In the genomic region with DNA sequence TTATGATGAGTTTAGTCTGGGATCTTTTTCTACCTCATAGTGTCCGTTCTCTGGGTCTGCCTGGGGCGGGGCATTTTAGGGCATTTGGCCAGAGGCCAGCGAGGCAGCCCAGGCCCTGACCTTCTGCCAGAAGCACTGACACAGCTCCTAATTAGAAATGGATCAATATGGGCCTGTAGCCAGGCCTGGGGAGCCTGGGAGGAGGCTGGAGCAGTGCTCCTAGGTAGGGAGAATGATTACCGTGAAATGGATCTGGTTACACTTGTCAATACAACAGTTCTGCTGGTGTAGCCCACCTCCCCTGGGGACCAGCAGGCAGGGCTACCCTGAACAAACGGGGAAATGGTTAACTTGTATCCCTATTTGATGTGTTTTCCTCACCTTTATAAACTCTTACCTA, we compare ENCODE assay signal across 16 cellular contexts. TPM values are rescaled to one million over a fixed set of nuclear protein-coding genes. Genes with fewer than 3 reads are reported as not detected.
DNase-seq lines count a peak whose midpoint lies in the region; ATAC-seq and TF ChIP-seq lines count a peak whose summit lies in the region.
"Had no signal": no experiment of that assay in that cellular context is flagged by ENCODE, and none has a peak within 500 bp of the region (broad histone marks: within the 10 kb centered on the region; RNA-seq: fewer than 3 reads in every experiment).

No MANE protein-coding gene starts in this region.

- H3K36me3 Mint-ChIP-seq in Calu3 (ENCODE audit: insufficient read depth, unreplicated experiment): no peaks in the 10 kb centered on the region
- peaks cover 16% of the 10 kb centered on the region for H3K36me3 Mint-ChIP-seq in central memory CD8-positive, alpha-beta T cell (ENCODE audit: insufficient read depth)
- H3K36me3 Mint-ChIP-seq in progenitor cell of endocrine pancreas (ENCODE audit: insufficient read depth): peaks cover 7% of the 10 kb centered on the region

- CTCF ChIA-PET in Calu3 (lab: Charles Lee): interaction anchor here (1.7 kb wide), 1 partner anchor 9 kb away, joined by 14 read pairs; no protein-coding TSS in a partner anchor

- no peaks in the 10 kb centered on the region for H3K27me3 Mint-ChIP-seq in Calu3 (ENCODE audit: unreplicated experiment)
- H3K27me3 Mint-ChIP-seq in central memory CD8-positive, alpha-beta T cell: no peaks in the 10 kb centered on the region
- H3K27me3 Mint-ChIP-seq in progenitor cell of endocrine pancreas: no peaks in the 10 kb centered on the region

- H3K4me1 Mint-ChIP-seq in Calu3 (ENCODE audit: low read depth, unreplicated experiment): peaks cover 76% of the 10 kb centered on the region
- H3K4me1 Mint-ChIP-seq in central memory CD8-positive, alpha-beta T cell: peaks cover 87% of the 10 kb centered on the region
- peaks cover 53% of the 10 kb centered on the region for H3K4me1 Mint-ChIP-seq in progenitor cell of endocrine pancreas (ENCODE audit: low read depth)

- H3K27ac Mint-ChIP-seq in Calu3 (ENCODE audit: unreplicated experiment) (no peak overlapping the region), progenitor cell of endocrine pancreas (peak overlapping the region; percentile 90)
- H3K27ac Mint-ChIP-seq in central memory CD8-positive, alpha-beta T cell (ENCODE audit: low read depth): peak overlapping the region; percentile 12

- ATAC-seq in central memory CD8-positive, alpha-beta T cell (replicated peaks; ENCODE audit: extremely low read depth, poor library complexity, severe bottlenecking): no peak
- ATAC-seq in GM21723 (IDR thresholded peaks at IDR 0.05; ENCODE audit: unreplicated experiment): no peak
- ATAC-seq: upper lobe of right lung had no signal

- H3K9me3 Mint-ChIP-seq in Calu3 (ENCODE audit: low read depth, unreplicated experiment): no peaks in the 10 kb centered on the region
- no peaks in the 10 kb centered on the region for H3K9me3 Mint-ChIP-seq in central memory CD8-positive, alpha-beta T cell
- H3K9me3 Mint-ChIP-seq in progenitor cell of endocrine pancreas (ENCODE audit: low read depth): no peaks in the 10 kb centered on the region
- H3K9me3 Mint-ChIP-seq: activated T-cell treated with anti-CD3 and anti-CD28 coated beads, Interleukin-2, amount 50 U/mL, for 72 hours had no signal

- DNase-seq in Calu3 (peak; percentile 34), NCI-H1092 (lab: John Stamatoyannopoulos, UW) (peak; percentile 8), progenitor cell of endocrine pancreas (ENCODE audit: low spot score, unreplicated experiment) (no peak), SHP77 (lab: John Stamatoyannopoulos, UW) (no peak), NCI-H510A (lab: John Stamatoyannopoulos, UW) (no peak)
- DNase-seq in central memory CD8-positive, alpha-beta T cell (ENCODE audit: low spot score in 2 of 2): no peak
- DNase-seq: activated CD4-positive, alpha-beta T cell treated with anti-CD3 and anti-CD28 coated beads for 1 hour; activated CD8-positive, alpha-beta memory T cell treated with anti-CD3 and anti-CD28 coated beads for 24 hours; activated naive CD4-positive, alpha-beta T cell treated with anti-CD3 and anti-CD28 coated beads, Interleukin-2, amount 50 U/mL, for 16 hours; activated T-cell treated with anti-CD3 and anti-CD28 coated beads, Interleukin-2, amount 50 U/mL, for 72 hours; Caco-2; left ventricle myocardium inferior; NCI-H187; NCI-H446 treated with DMSO at 0.1 percent for 48 hours; upper lobe of right lung had no signal

- no TSS peak for BruUV-seq in Calu3 (replicated peaks; lab: Mats Ljungman, UMichigan)

- intact Hi-C loops in Calu3 (cut with micrococcal nuclease; ENCODE audit: unreplicated experiment): no loop called here

- no peak overlapping the region for H3K4me3 Mint-ChIP-seq in Calu3 (ENCODE audit: low read depth, unreplicated experiment)
- no peak overlapping the region for H3K4me3 Mint-ChIP-seq in central memory CD8-positive, alpha-beta T cell
- H3K4me3 Mint-ChIP-seq in progenitor cell of endocrine pancreas (ENCODE audit: low read depth): peak overlapping the region; percentile 14
- H3K4me3 Mint-ChIP-seq: activated T-cell treated with anti-CD3 and anti-CD28 coated beads, Interleukin-2, amount 50 U/mL, for 72 hours had no signal

- TF ChIP-seq CTCF in Calu3 (IDR thresholded peaks at IDR 0.05; ENCODE audit: unreplicated experiment) (no peak), progenitor cell of endocrine pancreas (IDR thresholded peaks at IDR 0.05; ENCODE audit: unreplicated experiment) (no peak)

RNA-seq across cellular contexts. Expression of a gene that starts 23.0 kb away (rescaled TPM):
- 253 and 275 TPM in 2 replicates for total RNA-seq in Calu3 (2022)
- total RNA-seq in progenitor cell of endocrine pancreas: 228 and 236 TPM in 2 replicates

Comparison
In these comparisons a context has a peak if more than half of its experiments do, and no peak if none do; other contexts are left out.
1. DNase-seq: peak in Calu3 (single experiment) and NCI-H1092 (single experiment); none in central memory CD8-positive, alpha-beta T cell (0 of 2), progenitor cell of endocrine pancreas (single experiment), SHP77 (0 of 2) and NCI-H510A (single experiment).